ENCODE assay signal across 20 cellular contexts in the genomic region with DNA sequence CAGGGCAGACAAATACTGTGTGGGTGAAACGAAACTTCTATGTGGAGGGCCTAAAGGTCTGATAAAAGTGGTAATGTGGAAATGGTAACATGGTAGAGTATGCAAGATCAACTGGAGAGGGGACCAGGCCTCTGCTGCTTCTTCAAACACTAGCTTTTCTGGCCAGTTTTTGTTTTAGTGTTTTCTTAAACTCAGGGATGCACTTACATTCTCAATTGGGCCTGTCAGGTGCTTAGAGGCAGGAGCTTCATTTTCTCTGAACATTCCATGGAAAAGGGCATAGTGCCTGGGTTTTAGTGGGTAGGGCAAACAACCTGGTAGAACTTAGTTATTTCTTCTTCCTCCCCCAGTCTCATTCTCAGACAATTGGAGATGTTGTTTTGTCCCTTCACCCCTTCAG.
"Had no signal": no experiment of that assay in that cellular context is flagged by ENCODE, and none has a peak within 500 bp of the region (broad histone marks: within the 10 kb centered on the region; RNA-seq: fewer than 3 reads in every experiment).

No MANE protein-coding gene starts in this region.

- H3K27me3 Mint-ChIP-seq: stimulated activated memory B cell treated with anti-CD40 and anti-IgM and Interleukin-4, amounts not matched to agents 10 μg/mL and 1 μg/mL and 100 μg/mL, for 72 hours had no signal

- H3K9me3 ChIP-seq: body of pancreas, left lung, thoracic aorta, upper lobe of left lung had no signal

- DNase-seq: activated naive CD4-positive, alpha-beta T cell treated with anti-CD3 and anti-CD28 coated beads for 36 hours; activated T-cell treated with anti-CD3 and anti-CD28 coated beads, Interleukin-2, amount 50 U/mL, for 48 hours; anterior cingulate cortex; body of pancreas; effector CD4-positive, alpha-beta T cell; heart left ventricle; kidney; left lung; nephron progenitor cell; small intestine; stimulated activated CD4-positive, alpha-beta T cell treated with anti-CD3 and anti-CD28 coated beads, Interleukin-2, amount 100 ng/mL, for 24 hours; T1000; upper lobe of left lung had no signal

- H3K4me3 Mint-ChIP-seq: activated naive CD4-positive, alpha-beta T cell treated with anti-CD3 and anti-CD28 coated beads for 36 hours; nephron progenitor cell; stimulated activated memory B cell treated with anti-CD40 and anti-IgM and Interleukin-4, amounts not matched to agents 10 μg/mL and 1 μg/mL and 100 μg/mL, for 72 hours; WTC11 had no signal

- H3K36me3 Mint-ChIP-seq: WTC11 had no signal

- H3K4me3 ChIP-seq: body of pancreas, cardiac muscle cell, heart left ventricle, left lung, lung, thoracic aorta, upper lobe of left lung had no signal

- H3K27ac Mint-ChIP-seq: activated naive CD4-positive, alpha-beta T cell treated with anti-CD3 and anti-CD28 coated beads for 36 hours; nephron progenitor cell; WTC11 had no signal

- H3K36me3 ChIP-seq: cardiac muscle cell, heart left ventricle, left lung, thoracic aorta, upper lobe of left lung had no signal

- ATAC-seq: body of pancreas; heart left ventricle; sciatic nerve; stimulated activated memory B cell treated with anti-CD40 and anti-IgM and Interleukin-4, amounts not matched to agents 10 μg/mL and 1 μg/mL and 100 μg/mL, for 72 hours; WTC11 had no signal

- H3K27me3 ChIP-seq: body of pancreas, cardiac muscle cell, left lung, upper lobe of left lung had no signal

- H3K4me1 ChIP-seq: body of pancreas, heart left ventricle, left lung had no signal

- H3K27ac ChIP-seq: body of pancreas, cardiac muscle cell, heart left ventricle, left lung, thoracic aorta, upper lobe of left lung had no signal

- FAIRE-seq: endometrium, kidney, small intestine had no signal
